Comparison of ENCODE assay signal across 8 cellular contexts in the genomic region with DNA sequence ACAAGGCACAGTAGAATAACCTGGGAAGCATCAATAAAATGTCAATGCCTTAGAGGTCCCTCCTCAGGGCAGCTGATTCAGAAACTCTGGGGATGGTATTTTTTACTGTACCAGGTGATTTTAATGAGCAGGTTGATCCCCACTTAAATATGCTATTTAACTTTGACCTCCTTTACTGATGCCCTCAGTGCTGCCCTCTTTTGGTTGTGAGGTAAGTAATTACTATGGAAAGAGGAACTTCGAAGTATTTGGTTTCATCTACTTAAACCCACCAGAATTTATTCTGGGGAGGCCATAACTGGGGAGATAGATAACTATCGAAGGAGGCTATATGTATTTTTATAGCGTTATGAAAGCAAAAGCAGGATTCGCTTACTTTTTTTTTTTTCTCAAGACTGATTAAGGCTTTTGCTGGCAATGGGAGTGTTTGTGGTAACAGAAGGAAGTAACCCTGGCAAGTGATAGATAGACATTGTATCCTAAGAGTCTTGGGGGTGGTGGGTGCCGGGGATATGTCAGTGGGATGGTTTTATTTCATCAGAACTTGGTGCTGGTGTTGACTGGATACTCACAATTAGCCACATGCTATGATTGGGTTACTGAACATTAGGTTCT.
DNase-seq lines count a peak whose midpoint lies in the region; ATAC-seq and TF ChIP-seq lines count a peak whose summit lies in the region.

No MANE protein-coding gene starts in this region.

- DNase-seq in NCI-H82 (lab: John Stamatoyannopoulos, UW) (peak; percentile 60), NCI-H82 treated with DMSO at 0.1 percent for 48 hours (lab: John Stamatoyannopoulos, UW; ENCODE audit: unreplicated experiment) (no peak), RWPE2 (ENCODE audit: low spot score) (no peak), foreskin keratinocyte (peak in 1 of 2 donors; percentile 20), ovary (no peak), NCI-H187 (lab: John Stamatoyannopoulos, UW) (no peak)

- intact Hi-C loops in ovary (cut with DNase I) = no loop called here

- TF ChIP-seq POLR2A in ovary (IDR thresholded peaks at IDR 0.05) = no peak

- TF ChIP-seq CTCF in RWPE2 (IDR thresholded peaks at IDR 0.05; ENCODE audit: poor library complexity, severe bottlenecking) (peak; percentile 71), foreskin keratinocyte (conservative IDR thresholded peaks at IDR 0.05) (peak; percentile 63), ovary (IDR thresholded peaks at IDR 0.05) (no peak)

- H3K9me3 ChIP-seq in RWPE2 (ENCODE audit: severe bottlenecking) (no peaks in the 10 kb centered on the region), ovary (no peaks in the 10 kb centered on the region)

- no peaks in the 10 kb centered on the region for H3K27me3 ChIP-seq in RWPE2 (ENCODE audit: insufficient read depth, poor library complexity, severe bottlenecking)
- H3K27me3 ChIP-seq in foreskin keratinocyte = peaks cover 41% of the 10 kb centered on the region
- no peaks in the 10 kb centered on the region for H3K27me3 ChIP-seq in ovary

- H3K4me1 ChIP-seq in RWPE2 (ENCODE audit: insufficient read depth, poor library complexity, severe bottlenecking) = no peaks in the 10 kb centered on the region
- H3K4me1 ChIP-seq in foreskin keratinocyte = no peaks in the 10 kb centered on the region
- no peaks in the 10 kb centered on the region for H3K4me1 ChIP-seq in ovary (ENCODE audit: insufficient read depth)

- no peak for TF ChIP-seq EP300 in ovary (IDR thresholded peaks at IDR 0.05)

- H3K4me3 ChIP-seq in RWPE2 (ENCODE audit: severe bottlenecking) = no peak overlapping the region
- no peak overlapping the region for H3K4me3 ChIP-seq in ovary

- peak; percentile 89 for ATAC-seq in GM19438 (IDR thresholded peaks at IDR 0.05; ENCODE audit: low read depth, unreplicated experiment)
- ATAC-seq in HG03280 (IDR thresholded peaks at IDR 0.05; ENCODE audit: unreplicated experiment) = peak; percentile 84
- peak; percentile 44; the same call in 1 of the 3 replicates for ATAC-seq in RWPE2 (ENCODE audit: low read depth)
- ATAC-seq in foreskin keratinocyte = peak; percentile 60

- 88 to 90% (median 89%) methylated on average over 5 of the region's 5 CpGs for WGBS in ovary, 3 donors

- H3K36me3 ChIP-seq in RWPE2 (ENCODE audit: low read depth) = no peaks in the 10 kb centered on the region
- no peaks in the 10 kb centered on the region for H3K36me3 ChIP-seq in ovary

- H3K27ac ChIP-seq in RWPE2 (ENCODE audit: poor library complexity, severe bottlenecking) (no peak overlapping the region), foreskin keratinocyte (no peak overlapping the region), ovary (no peak overlapping the region)

Comparison
In these comparisons a context has a peak if more than half of its experiments do, and no peak if none do; other contexts are left out.
1. CTCF ChIP-seq: peak in RWPE2 (single experiment) and foreskin keratinocyte (single experiment); none in ovary (0 of 3).
2. Peak in every context shown above with its lines, with median percentiles within 50 percentile points of each other: ATAC-seq.